ENCODE assay signal across 16 cellular contexts in genomic region chr16:57125969-57126368, GRCh38. TPM values are rescaled to one million over a fixed set of nuclear protein-coding genes. Genes with fewer than 3 reads are reported as not detected.
DNase-seq lines count a peak whose midpoint lies in the region; ATAC-seq and TF ChIP-seq lines count a peak whose summit lies in the region.
"Had no signal": no experiment of that assay in that cellular context is flagged by ENCODE, and none has a peak within 500 bp of the region (broad histone marks: within the 10 kb centered on the region; RNA-seq: fewer than 3 reads in every experiment).

No MANE protein-coding gene starts in this region.

- no peak overlapping the region for H3K4me3 Mint-ChIP-seq in CD4-positive, alpha-beta T cell
- peak overlapping the region in 2 of 7 donors; percentile 20 to 23 for H3K4me3 Mint-ChIP-seq in CD8-positive, alpha-beta memory T cell
- H3K4me3 Mint-ChIP-seq in effector memory CD8-positive, alpha-beta T cell, result peak overlapping the region in 1 of 2 donors; percentile 47
- H3K4me3 Mint-ChIP-seq in activated T-cell treated with anti-CD3 and anti-CD28 coated beads, Interleukin-2, amount 50 U/mL, for 24 hours, result no peak overlapping the region
- H3K4me3 Mint-ChIP-seq: H9, IgD-negative memory B cell had no signal

- no peak overlapping the region for H3K4me3 ChIP-seq in CD8-positive, alpha-beta memory T cell (ENCODE audit: low read length)
- H3K4me3 ChIP-seq in neutrophil (ENCODE audit: low read depth in 1 of 2, low read length in 1 of 2) (no peak overlapping the region), psoas muscle (no peak overlapping the region)
- H3K4me3 ChIP-seq: A549 had no signal

- H3K36me3 Mint-ChIP-seq in CD4-positive, alpha-beta T cell (ENCODE audit: low read depth), result no peaks in the 10 kb centered on the region
- no peaks in the 10 kb centered on the region for H3K36me3 Mint-ChIP-seq in CD8-positive, alpha-beta memory T cell
- H3K36me3 Mint-ChIP-seq in effector memory CD8-positive, alpha-beta T cell (ENCODE audit: insufficient read depth), result peaks cover 3% of the 10 kb centered on the region
- H3K36me3 Mint-ChIP-seq in activated T-cell treated with anti-CD3 and anti-CD28 coated beads, Interleukin-2, amount 50 U/mL, for 24 hours (ENCODE audit: low read depth), result no peaks in the 10 kb centered on the region
- H3K36me3 Mint-ChIP-seq: IgD-negative memory B cell had no signal

- intact Hi-C loops in CD4-positive, alpha-beta T cell (cut with DNase I, micrococcal nuclease), result no loop called here
- intact Hi-C loops in psoas muscle (cut with DNase I), result no loop called here

- H3K4me1 Mint-ChIP-seq in CD4-positive, alpha-beta T cell (ENCODE audit: low read depth), result peaks cover 81% of the 10 kb centered on the region
- peaks cover 69 to 80% (median 76%) of the 10 kb centered on the region in 3 donors for H3K4me1 Mint-ChIP-seq in CD8-positive, alpha-beta memory T cell
- H3K4me1 Mint-ChIP-seq in effector memory CD8-positive, alpha-beta T cell (ENCODE audit: low read depth in 2 of 2), result peaks cover 56 to 59% of the 10 kb centered on the region in 2 donors
- peaks cover 74% of the 10 kb centered on the region for H3K4me1 Mint-ChIP-seq in activated T-cell treated with anti-CD3 and anti-CD28 coated beads, Interleukin-2, amount 50 U/mL, for 24 hours (ENCODE audit: low read depth)

- H3K27me3 ChIP-seq in CD4-positive, alpha-beta T cell (ENCODE audit: control insufficient read depth, insufficient read depth, low read length), result no peaks in the 10 kb centered on the region
- H3K27me3 ChIP-seq in CD8-positive, alpha-beta memory T cell (ENCODE audit: insufficient read depth, low read length, poor library complexity, severe bottlenecking), result no peaks in the 10 kb centered on the region
- no peaks in the 10 kb centered on the region for H3K27me3 ChIP-seq in neutrophil
- H3K27me3 ChIP-seq in psoas muscle (ENCODE audit: insufficient read depth in 3 of 3, low read length in 2 of 3), result no peaks in the 10 kb centered on the region
- H3K27me3 ChIP-seq: BE2C had no signal

- no peak for TF ChIP-seq CTCF in CD4-positive, alpha-beta T cell (IDR thresholded peaks at IDR 0.05)
- no peak for TF ChIP-seq CTCF in neutrophil (IDR thresholded peaks at IDR 0.05)
- TF ChIP-seq CTCF in psoas muscle (IDR thresholded peaks at IDR 0.05), result no peak

- no peaks in the 10 kb centered on the region for H3K9me3 Mint-ChIP-seq in CD4-positive, alpha-beta T cell
- no peaks in the 10 kb centered on the region for H3K9me3 Mint-ChIP-seq in CD8-positive, alpha-beta memory T cell
- no peaks in the 10 kb centered on the region for H3K9me3 Mint-ChIP-seq in effector memory CD8-positive, alpha-beta T cell
- no peaks in the 10 kb centered on the region for H3K9me3 Mint-ChIP-seq in activated T-cell treated with anti-CD3 and anti-CD28 coated beads, Interleukin-2, amount 50 U/mL, for 24 hours
- H3K9me3 Mint-ChIP-seq: H9, IgD-negative memory B cell had no signal

- H3K36me3 ChIP-seq in CD8-positive, alpha-beta memory T cell (ENCODE audit: insufficient read depth, low read length), result no peaks in the 10 kb centered on the region
- H3K36me3 ChIP-seq in neutrophil, result peaks cover 49% of the 10 kb centered on the region
- peaks cover 0 to 25% of the 10 kb centered on the region in 2 donors for H3K36me3 ChIP-seq in psoas muscle (ENCODE audit: insufficient read depth in 1 of 2, low read depth in 1 of 2)
- H3K36me3 ChIP-seq: BE2C had no signal

- H3K27me3 Mint-ChIP-seq in CD4-positive, alpha-beta T cell, result no peaks in the 10 kb centered on the region
- no peaks in the 10 kb centered on the region for H3K27me3 Mint-ChIP-seq in CD8-positive, alpha-beta memory T cell
- H3K27me3 Mint-ChIP-seq in effector memory CD8-positive, alpha-beta T cell, result no peaks in the 10 kb centered on the region
- H3K27me3 Mint-ChIP-seq in activated T-cell treated with anti-CD3 and anti-CD28 coated beads, Interleukin-2, amount 50 U/mL, for 24 hours, result no peaks in the 10 kb centered on the region
- H3K27me3 Mint-ChIP-seq: IgD-negative memory B cell had no signal

- H3K27ac ChIP-seq in CD4-positive, alpha-beta T cell (ENCODE audit: low read depth, low read length), result no peak overlapping the region
- H3K27ac ChIP-seq in CD8-positive, alpha-beta memory T cell (ENCODE audit: low read depth, low read length), result no peak overlapping the region
- peak overlapping the region; percentile 85 for H3K27ac ChIP-seq in neutrophil
- no peak overlapping the region for H3K27ac ChIP-seq in psoas muscle
- H3K27ac ChIP-seq: A549, C4-2B had no signal

- peaks cover 73% of the 10 kb centered on the region for H3K4me1 ChIP-seq in CD8-positive, alpha-beta memory T cell (ENCODE audit: insufficient read depth, low read length)
- H3K4me1 ChIP-seq in neutrophil (ENCODE audit: control insufficient read depth in 1 of 2, insufficient read depth in 1 of 2, low read depth in 1 of 2, low read length in 1 of 2) (peaks cover 38 to 60% of the 10 kb centered on the region in 2 experiments), psoas muscle (no peaks in the 10 kb centered on the region)
- H3K4me1 ChIP-seq: A549, BE2C had no signal

- ATAC-seq in CD4-positive, alpha-beta T cell (ENCODE audit: poor library complexity), result no peak
- ATAC-seq in effector memory CD8-positive, alpha-beta T cell (replicated peaks), result no peak
- ATAC-seq in GM19351 (IDR thresholded peaks at IDR 0.05; ENCODE audit: unreplicated experiment) (no peak), psoas muscle (no peak)
- ATAC-seq: A549 had no signal

- DNase-seq in CD4-positive, alpha-beta T cell, result no peak
- no peak for DNase-seq in CD8-positive, alpha-beta memory T cell
- no peak for DNase-seq in effector memory CD8-positive, alpha-beta T cell
- DNase-seq in SW480 (ENCODE audit: low spot score), result no peak
- no peak for DNase-seq in activated T-cell treated with anti-CD3 and anti-CD28 coated beads, Interleukin-2, amount 50 U/mL, for 24 hours
- no peak for DNase-seq in psoas muscle
- DNase-seq: BE2C, Calu3, DMS 273 treated with DMSO at 0.1 percent for 48 hours, GOT3, H9 had no signal

- 98% methylated on average over 4 of the region's 4 CpGs for WGBS in psoas muscle, 3 donors

- no peaks in the 10 kb centered on the region for H3K9me3 ChIP-seq in CD4-positive, alpha-beta T cell (ENCODE audit: control insufficient read depth, low read length)
- no peaks in the 10 kb centered on the region for H3K9me3 ChIP-seq in CD8-positive, alpha-beta memory T cell (ENCODE audit: low read length)
- H3K9me3 ChIP-seq in neutrophil (no peaks in the 10 kb centered on the region), psoas muscle (no peaks in the 10 kb centered on the region)
- H3K9me3 ChIP-seq: A549, BE2C had no signal

- CTCF ChIA-PET in CD4-positive, alpha-beta T cell (lab: Charles Lee), result no interaction called here
- CTCF ChIA-PET in CD8-positive, alpha-beta memory T cell (lab: Charles Lee), result interaction anchor here (1.0 to 5.8 kb wide), 3 partner anchors 23 to 42 kb away, joined by 3 to 23 read pairs (median 3); partner anchors contain the start of gene CPNE2

- H3K27ac Mint-ChIP-seq in CD4-positive, alpha-beta T cell, result peak overlapping the region; percentile 55
- H3K27ac Mint-ChIP-seq in CD8-positive, alpha-beta memory T cell, result peak overlapping the region in 7 of 8 donors; percentile 84 to 99 (median 96)
- peak overlapping the region; percentile 56 to 89 for H3K27ac Mint-ChIP-seq in effector memory CD8-positive, alpha-beta T cell
- no peak overlapping the region for H3K27ac Mint-ChIP-seq in activated T-cell treated with anti-CD3 and anti-CD28 coated beads, Interleukin-2, amount 50 U/mL, for 24 hours
- H3K27ac Mint-ChIP-seq: H9 had no signal

- POLR2A ChIA-PET in CD4-positive, alpha-beta T cell (lab: Charles Lee), result no interaction called here
- POLR2A ChIA-PET in CD8-positive, alpha-beta memory T cell (lab: Charles Lee), result no interaction called here

RNA-seq across cellular contexts. Expression of gene CPNE2, which starts 33.6 kb away (rescaled TPM):
- total RNA-seq in CD4-positive, alpha-beta T cell, result 1 to 10 TPM; 2.2 to 3.5 TPM
- 1 to 10 TPM; 9.4 TPM for total RNA-seq in CD8-positive, alpha-beta memory T cell
- 90.4 TPM for polyA plus RNA-seq in CD8-positive, alpha-beta memory T cell
- 10 to 100 TPM in 2 of 4 donors, 1 to 10 TPM in 2; 8.1 to 12.4 (median 10.5) TPM for total RNA-seq in psoas muscle
- 10 to 100 TPM; 15.1 to 16.9 (median 16.2) TPM for polyA plus RNA-seq in psoas muscle

RNA-seq across cellular contexts. Expression of gene PSME3IP1, which starts 59.9 kb away (rescaled TPM):
- 10 to 100 TPM; 77.1 to 77.9 TPM for total RNA-seq in CD4-positive, alpha-beta T cell
- total RNA-seq in CD8-positive, alpha-beta memory T cell, result 100 to 1,000 TPM; 103 to 111 TPM
- polyA plus RNA-seq in CD8-positive, alpha-beta memory T cell, result 62.3 TPM
- 10 to 100 TPM; 47.9 to 60.4 (median 50.2) TPM for total RNA-seq in psoas muscle
- polyA plus RNA-seq in psoas muscle, result 10 to 100 TPM; 37.1 to 61.9 (median 47.6) TPM
